8 cellular contexts compared by ENCODE assay signal in the genomic region with DNA sequence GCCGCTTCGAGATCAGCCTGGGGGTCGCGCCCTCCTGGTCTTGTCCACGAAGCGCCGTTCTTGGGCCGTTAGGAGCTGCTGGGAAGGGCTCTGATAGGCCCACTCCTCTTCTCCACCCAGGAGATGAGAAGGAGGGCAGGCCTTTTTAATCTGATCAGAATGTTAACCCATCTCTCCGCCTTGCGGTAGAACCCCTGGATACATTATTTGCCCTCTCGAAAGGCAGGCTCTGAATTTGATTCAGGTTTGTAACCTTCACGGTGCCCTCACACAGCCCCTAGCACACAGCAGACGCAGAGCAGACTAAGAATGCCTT. TPM values are rescaled to one million over a fixed set of nuclear protein-coding genes. Genes with fewer than 3 reads are reported as not detected.
DNase-seq lines count a peak whose midpoint lies in the region; ATAC-seq and TF ChIP-seq lines count a peak whose summit lies in the region.

TSS of gene CCDC83 (plus strand) at position 43 of the 316 bp plus-strand sequence. CDS start 9,741 bp downstream, outside the sequence.

- peaks cover 0 to 6% of the 10 kb centered on the region in 2 donors for H3K4me1 ChIP-seq in muscle layer of duodenum (ENCODE audit: control insufficient read depth in 1 of 2, insufficient read depth in 2 of 2, low read length in 2 of 2)

- peak within 1 kb of the TSS; percentile 87 for H3K4me3 Mint-ChIP-seq in dendritic cell treated with granulocyte-macrophage colony-stimulating factor and Interleukin-4, amounts not matched to agents 40 ng/mL and 50 ng/mL, for 4 days

- H3K27me3 ChIP-seq in AG04450 (ENCODE audit: control insufficient read depth, insufficient read depth, low read length) (no peaks in the 10 kb centered on the region), MG63 (no peaks in the 10 kb centered on the region), muscle layer of duodenum (ENCODE audit: low read depth, low read length) (no peaks in the 10 kb centered on the region)

- H3K9me3 ChIP-seq in AG04450 (ENCODE audit: control insufficient read depth, insufficient read depth, low read length), result peaks cover 9% of the 10 kb centered on the region; the same call in 1 of the 2 replicates
- H3K9me3 ChIP-seq in MG63, result peaks cover 4% of the 10 kb centered on the region; the same call in 1 of the 2 replicates
- H3K9me3 ChIP-seq in muscle layer of duodenum (ENCODE audit: control insufficient read depth in 1 of 2, low read length in 2 of 2), result no peaks in the 10 kb centered on the region

- H3K4me3 ChIP-seq in AG04450 (ENCODE audit: low read depth, low read length) (peak within 1 kb of the TSS; percentile 71), MG63 (peak within 1 kb of the TSS; percentile 50), muscle layer of duodenum (ENCODE audit: low read depth in 1 of 2, low read length in 2 of 2) (peak within 1 kb of the TSS; percentile 74 to 76)

- no peaks in the 10 kb centered on the region for H3K9me3 Mint-ChIP-seq in dendritic cell treated with granulocyte-macrophage colony-stimulating factor and Interleukin-4, amounts not matched to agents 40 ng/mL and 50 ng/mL, for 4 days

- peak within 1 kb of the TSS; percentile 97 for H3K27ac Mint-ChIP-seq in dendritic cell treated with granulocyte-macrophage colony-stimulating factor and Interleukin-4, amounts not matched to agents 40 ng/mL and 50 ng/mL, for 4 days

- CTCF ChIA-PET in AG04450 (lab: Charles Lee), result interaction anchor here (0.5 to 2.5 kb wide), 75 partner anchors 8 to 554 kb away, joined by 3 to 68 read pairs (median 4); partner anchors contain the start of genes CCDC89, DLG2 and HIKESHI

- H3K27ac ChIP-seq in AG04450 (ENCODE audit: low read depth, low read length) (peak within 1 kb of the TSS; percentile 70), muscle layer of duodenum (ENCODE audit: low read length) (peak within 1 kb of the TSS; percentile 89)

- H3K36me3 ChIP-seq in MG63 (no peaks in the 10 kb centered on the region), muscle layer of duodenum (ENCODE audit: control insufficient read depth in 1 of 2, insufficient read depth in 2 of 2, low read length in 2 of 2) (no peaks in the 10 kb centered on the region)

- ATAC-seq in GM18502 (IDR thresholded peaks at IDR 0.05; ENCODE audit: poor library complexity, unreplicated experiment), result no peak

- POLR2A ChIA-PET in AG04450 (lab: Yijun Ruan, JAX), result interaction anchor here (0.6 to 1.3 kb wide), 5 partner anchors 84 to 390 kb away, joined by 3 to 7 read pairs (median 3); partner anchors contain the start of gene CCDC89

- DNase-seq in AG04450 (ENCODE audit: low read depth, low spot score), result no peak
- no peak for DNase-seq in MG63
- DNase-seq in DMS79 (lab: John Stamatoyannopoulos, UW), result no peak
- DNase-seq in A172 (ENCODE audit: low spot score), result no peak
- no peak for DNase-seq in activated CD8-positive, alpha-beta memory T cell treated with anti-CD3 and anti-CD28 coated beads, Interleukin-2, amount 50 U/mL, for 48 hours

- intact Hi-C loops in dendritic cell treated with granulocyte-macrophage colony-stimulating factor and Interleukin-4, amounts not matched to agents 40 ng/mL and 50 ng/mL, for 4 days (cut with micrococcal nuclease), result loop anchor here (2.0 to 5.0 kb wide), 4 partner anchors 92 to 438 kb away; no protein-coding TSS in a partner anchor

- TF ChIP-seq CTCF in AG04450 (IDR thresholded peaks at IDR 0.05; ENCODE audit: low read depth, low read length), result no peak

- H3K27me3 Mint-ChIP-seq in dendritic cell treated with granulocyte-macrophage colony-stimulating factor and Interleukin-4, amounts not matched to agents 40 ng/mL and 50 ng/mL, for 4 days, result no peaks in the 10 kb centered on the region

- H3K4me1 Mint-ChIP-seq in dendritic cell treated with granulocyte-macrophage colony-stimulating factor and Interleukin-4, amounts not matched to agents 40 ng/mL and 50 ng/mL, for 4 days (ENCODE audit: low read depth), result peaks cover 16% of the 10 kb centered on the region

- H3K36me3 Mint-ChIP-seq in dendritic cell treated with granulocyte-macrophage colony-stimulating factor and Interleukin-4, amounts not matched to agents 40 ng/mL and 50 ng/mL, for 4 days (ENCODE audit: low read depth), result peaks cover 8% of the 10 kb centered on the region

RNA-seq across cellular contexts. Expression of gene CCDC83, which starts in this region (rescaled TPM):
- not detected in 2 replicates for polyA plus RNA-seq in AG04450 (2011; rRNA removed)
- not detected in 2 replicates for polyA minus RNA-seq in AG04450 (2011; rRNA and poly(A)+ RNA removed)
- not detected in 2 replicates for total RNA-seq in MG63 (2014; rRNA removed; shearing (Covaris generic); ENCODE audit: low replicate concordance)
- total RNA-seq in A172 (2014; rRNA removed; shearing (Covaris generic)), result not detected in 2 replicates
